ENCODE assay signal across 8 cellular contexts in genomic region chr1:202860744-202861419, GRCh38. TPM values are rescaled to one million over a fixed set of nuclear protein-coding genes. Genes with fewer than 3 reads are reported as not detected.
A peak's percentile ranks its signal among the peaks of the same experiment; 100 is the strongest.
DNase-seq lines count a peak whose midpoint lies in the region; ATAC-seq lines count a peak whose summit lies in the region.

No MANE protein-coding gene starts in this region.

- peaks cover 10% of the 10 kb centered on the region; the same call in 1 of the 2 replicates for H3K36me3 ChIP-seq in ES-I3 (ENCODE audit: insufficient read depth, low read length)
- H3K36me3 ChIP-seq in rectal smooth muscle tissue (ENCODE audit: control insufficient read depth, insufficient read depth, low read length) = no peaks in the 10 kb centered on the region

- no peak overlapping the region for H3K27ac ChIP-seq in right cardiac atrium (ENCODE audit: low read length)
- no peak overlapping the region for H3K27ac ChIP-seq in rectal smooth muscle tissue (ENCODE audit: low read depth, low read length)

- peak; percentile 27 for DNase-seq in NCI-H748 treated with DMSO at 0.1 percent for 48 hours (lab: John Stamatoyannopoulos, UW)
- DNase-seq in activated naive CD4-positive, alpha-beta T cell treated with anti-CD3 and anti-CD28 coated beads, Interleukin-2, amount 50 U/mL, for 72 hours (ENCODE audit: low spot score in 2 of 2) = peak in 1 of 2 donors; percentile 34
- DNase-seq in right cardiac atrium = peak; percentile 36 to 69 (median 65)
- no peak for DNase-seq in GDM1 (lab: John Stamatoyannopoulos, UW)

- 4% methylated on average over 50 of the region's 50 CpGs for WGBS in right cardiac atrium

- H3K27me3 ChIP-seq in right cardiac atrium (ENCODE audit: control insufficient read depth, insufficient read depth) = no peaks in the 10 kb centered on the region
- no peaks in the 10 kb centered on the region for H3K27me3 ChIP-seq in rectal smooth muscle tissue (ENCODE audit: control insufficient read depth, insufficient read depth, low read length)

- H3K4me1 ChIP-seq in ES-I3 (ENCODE audit: insufficient read depth, low read length) (no peaks in the 10 kb centered on the region), right cardiac atrium (ENCODE audit: control insufficient read depth, insufficient read depth, low read length) (peaks cover 5% of the 10 kb centered on the region), rectal smooth muscle tissue (ENCODE audit: control insufficient read depth, insufficient read depth, low read length) (peaks cover 6% of the 10 kb centered on the region)

- H3K36me3 Mint-ChIP-seq in activated naive CD4-positive, alpha-beta T cell treated with anti-CD3 and anti-CD28 coated beads, Interleukin-2, amount 50 U/mL, for 72 hours = no peaks in the 10 kb centered on the region

- intact Hi-C loops in right cardiac atrium (cut with DNase I) = no loop called here

- no peaks in the 10 kb centered on the region for H3K9me3 Mint-ChIP-seq in activated naive CD4-positive, alpha-beta T cell treated with anti-CD3 and anti-CD28 coated beads, Interleukin-2, amount 50 U/mL, for 72 hours

- H3K4me3 ChIP-seq in right cardiac atrium (ENCODE audit: low read length) = peak overlapping the region; percentile 79
- H3K4me3 ChIP-seq in rectal smooth muscle tissue (ENCODE audit: low read length) = peak overlapping the region; percentile 65

- H3K27ac Mint-ChIP-seq in activated naive CD4-positive, alpha-beta T cell treated with anti-CD3 and anti-CD28 coated beads, Interleukin-2, amount 50 U/mL, for 72 hours = no peak overlapping the region

- H3K9ac ChIP-seq in ES-I3 (ENCODE audit: low read depth, low read length) (peak overlapping the region; percentile 94), rectal smooth muscle tissue (ENCODE audit: low read length) (no peak overlapping the region)

- peak; percentile 39 for ATAC-seq in HG02943 (IDR thresholded peaks at IDR 0.05; ENCODE audit: low read depth, unreplicated experiment)
- ATAC-seq in activated naive CD4-positive, alpha-beta T cell treated with anti-CD3 and anti-CD28 coated beads, Interleukin-2, amount 50 U/mL, for 72 hours = peak; percentile 55 to 56
- ATAC-seq in right cardiac atrium = peak; percentile 45 to 68
- ATAC-seq in HG03025 (IDR thresholded peaks at IDR 0.05; ENCODE audit: low FRiP score, unreplicated experiment) = no peak

- no peaks in the 10 kb centered on the region for H3K9me3 ChIP-seq in ES-I3 (ENCODE audit: control insufficient read depth, insufficient read depth, low read length)
- no peaks in the 10 kb centered on the region for H3K9me3 ChIP-seq in right cardiac atrium (ENCODE audit: control insufficient read depth, low read length)

RNA-seq across cellular contexts. Expression of gene RABIF, which starts 28.1 kb away (rescaled TPM):
- 1 to 10 TPM; 8.1 to 8.8 TPM for total RNA-seq in activated naive CD4-positive, alpha-beta T cell treated with anti-CD3 and anti-CD28 coated beads, Interleukin-2, amount 50 U/mL, for 72 hours
- 1 to 10 TPM; 5.4 to 6.5 (median 5.7) TPM for total RNA-seq in right cardiac atrium
- 4.6 TPM for polyA plus RNA-seq in right cardiac atrium

RNA-seq across cellular contexts. Expression of gene PCAT6, which starts 50.1 kb away (rescaled TPM):
- total RNA-seq in activated naive CD4-positive, alpha-beta T cell treated with anti-CD3 and anti-CD28 coated beads, Interleukin-2, amount 50 U/mL, for 72 hours = 1 to 10 TPM in 1 of 2 donors, not detected in 1; 3.9 TPM
- 1 to 10 TPM in 2 of 4 donors, under 1 TPM in 1, not detected in 1; 0.79 to 1.6 (median 1.2) TPM for total RNA-seq in right cardiac atrium
- 4.9 TPM for polyA plus RNA-seq in right cardiac atrium

RNA-seq across cellular contexts. Expression of gene KDM5B, which starts 52.7 kb away (rescaled TPM):
- total RNA-seq in activated naive CD4-positive, alpha-beta T cell treated with anti-CD3 and anti-CD28 coated beads, Interleukin-2, amount 50 U/mL, for 72 hours = 10 to 100 TPM; 47.8 to 82.2 TPM
- total RNA-seq in right cardiac atrium = 10 to 100 TPM; 18.4 to 22.0 (median 19.1) TPM
- 7.4 TPM for polyA plus RNA-seq in right cardiac atrium
